8 cellular contexts compared by ENCODE assay signal in genomic region chr19:48624067-48624594, GRCh38. TPM values are rescaled to one million over a fixed set of nuclear protein-coding genes. Genes with fewer than 3 reads are reported as not detected.
A peak's percentile ranks its signal among the peaks of the same experiment; 100 is the strongest.
DNase-seq lines count a peak whose midpoint lies in the region; ATAC-seq and TF ChIP-seq lines count a peak whose summit lies in the region.

No MANE protein-coding gene starts in this region.

- peaks cover 41% of the 10 kb centered on the region for H3K4me1 Mint-ChIP-seq in activated naive CD8-positive, alpha-beta T cell (ENCODE audit: low read depth)

- peak overlapping the region; percentile 92 for H3K9ac ChIP-seq in SK-N-MC (ENCODE audit: insufficient read length)

- H3K27ac ChIP-seq in SK-N-MC (peak overlapping the region; percentile 83), suprapubic skin (peak overlapping the region; percentile 71)

- H3K36me3 ChIP-seq in SK-N-MC (ENCODE audit: insufficient read depth, low read length) (no peaks in the 10 kb centered on the region; the same call in 1 of the 2 replicates), suprapubic skin (peaks cover 6% of the 10 kb centered on the region)

- TF ChIP-seq EP300 in suprapubic skin (IDR thresholded peaks at IDR 0.05), result no peak

- no peaks in the 10 kb centered on the region for H3K9me3 ChIP-seq in SK-N-MC (ENCODE audit: low read depth, low read length)
- H3K9me3 ChIP-seq in suprapubic skin, result no peaks in the 10 kb centered on the region

- peaks cover 7% of the 10 kb centered on the region for H3K36me3 Mint-ChIP-seq in activated naive CD8-positive, alpha-beta T cell

- no peaks in the 10 kb centered on the region for H3K9me3 Mint-ChIP-seq in activated naive CD8-positive, alpha-beta T cell (ENCODE audit: low read depth)

- peaks cover 46% of the 10 kb centered on the region for H3K4me1 ChIP-seq in suprapubic skin

- DNase-seq in DMS 273 (lab: John Stamatoyannopoulos, UW; ENCODE audit: unreplicated experiment) (peak; percentile 99), M059J (ENCODE audit: low read depth) (peak; percentile 59), SK-N-MC (ENCODE audit: low read depth, low spot score) (peak; percentile 81), globus pallidus (ENCODE audit: low spot score) (peak; percentile 99), occipital lobe (lab: John Stamatoyannopoulos, UW) (peak; percentile 97), suprapubic skin (ENCODE audit: low spot score in 2 of 2) (peak; percentile 97 to 98)

- ATAC-seq in GM21717 (IDR thresholded peaks at IDR 0.05; ENCODE audit: unreplicated experiment), result peak; percentile 51

- TF ChIP-seq CTCF in suprapubic skin (IDR thresholded peaks at IDR 0.05), result no peak

- H3K27me3 Mint-ChIP-seq in activated naive CD8-positive, alpha-beta T cell, result no peaks in the 10 kb centered on the region

- WGBS in suprapubic skin, result 3% methylated on average over 36 of the region's 40 CpGs

- no peaks in the 10 kb centered on the region for H3K27me3 ChIP-seq in suprapubic skin

- no peak for TF ChIP-seq POLR2A in suprapubic skin (IDR thresholded peaks at IDR 0.05)

- H3K4me3 Mint-ChIP-seq in activated naive CD8-positive, alpha-beta T cell, result peak overlapping the region; percentile 87

- H3K27ac Mint-ChIP-seq in activated naive CD8-positive, alpha-beta T cell, result peak overlapping the region; percentile 96

- peak overlapping the region; percentile 94 for H3K4me3 ChIP-seq in SK-N-MC
- H3K4me3 ChIP-seq in suprapubic skin, result peak overlapping the region; percentile 46

RNA-seq across cellular contexts. Expression of gene SPHK2, which starts 4.8 kb away (rescaled TPM):
- 2.9 and 5.4 TPM in 2 replicates for total RNA-seq in M059J (2014; rRNA removed; shearing (Covaris generic))
- 7.2 TPM for total RNA-seq in occipital lobe
- total RNA-seq in suprapubic skin, result 1 to 10 TPM; 3.9 to 9.9 (median 5.6) TPM

RNA-seq across cellular contexts. Expression of gene RPL18, which starts 5.2 kb away (rescaled TPM):
- total RNA-seq in M059J (2014; rRNA removed; shearing (Covaris generic)), result 1,286 and 1,602 TPM in 2 replicates
- 1,447 TPM for total RNA-seq in occipital lobe
- total RNA-seq in suprapubic skin, result 1,000 to 10,000 TPM; 2,067 to 3,423 (median 3,271) TPM

RNA-seq across cellular contexts. Expression of gene FAM83E, which starts 9.3 kb away (rescaled TPM):
- total RNA-seq in M059J (2014; rRNA removed; shearing (Covaris generic)), result 0.89 TPM in 1 of 2 replicates, not detected in the other
- total RNA-seq in occipital lobe (0.47 TPM), suprapubic skin (1 to 10 TPM in 2 of 4 donors, under 1 TPM in 2; 0.87 to 5.1 (median 1.1) TPM)

RNA-seq across cellular contexts. Expression of gene DBP, which starts 13.0 kb away (rescaled TPM):
- total RNA-seq in M059J (2014; rRNA removed; shearing (Covaris generic)), result 18.5 and 20.1 TPM in 2 replicates
- total RNA-seq in occipital lobe (4.8 TPM), suprapubic skin (10 to 100 TPM; 11.2 to 22.3 (median 17.8) TPM)

RNA-seq across cellular contexts. Expression of gene SPACA4, which starts 17.6 kb away (rescaled TPM):
- not detected in 2 replicates for total RNA-seq in M059J (2014; rRNA removed; shearing (Covaris generic))
- total RNA-seq in occipital lobe, result not detected
- 1 to 10 TPM; 2.1 to 3.6 (median 2.8) TPM for total RNA-seq in suprapubic skin

Comparison
In these comparisons a context has a peak if more than half of its experiments do, and no peak if none do; other contexts are left out.
1. Peak in every context shown above with its lines: DNase-seq, ATAC-seq, H3K4me3 ChIP-seq and H3K27ac ChIP-seq.